ENCODE assay signal across 1 cellular context in the genomic region with DNA sequence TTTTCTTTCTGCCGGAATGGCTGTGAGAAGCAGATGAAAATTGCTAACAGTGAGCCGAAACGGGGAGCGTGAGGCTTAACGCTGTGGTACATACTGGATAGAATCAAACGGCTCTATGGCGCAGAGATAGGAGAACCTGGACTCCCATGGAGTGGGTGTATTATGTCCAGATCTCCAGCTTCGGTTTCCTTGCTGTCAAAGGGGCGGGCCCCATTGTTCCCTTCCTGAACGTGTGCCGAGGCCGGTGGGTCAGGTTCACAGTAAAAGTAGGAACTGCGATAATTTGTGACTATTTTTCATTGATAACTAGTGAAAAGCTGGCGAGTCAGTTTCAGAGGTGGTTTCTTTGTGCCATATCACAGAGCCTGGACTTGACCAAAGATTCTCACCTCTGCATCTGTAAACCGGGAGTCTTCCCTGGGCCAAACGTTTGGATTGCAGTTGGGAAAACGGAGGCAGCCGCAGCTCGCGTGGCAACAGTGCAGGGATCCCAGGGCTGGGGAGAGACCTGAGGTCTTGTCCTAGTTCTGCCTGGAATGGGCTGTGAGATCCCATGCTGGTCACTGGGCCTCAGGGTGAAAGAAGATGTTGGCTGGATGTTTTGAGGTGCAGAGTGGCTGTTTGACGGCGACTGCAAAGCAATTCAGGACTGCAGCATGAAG.
TF ChIP-seq lines count a peak whose summit lies in the region.

No MANE protein-coding gene starts in this region.

TF ChIP-seq in WTC11, 78 proteins besides CTCF, POLR2A, EP300 and RAD21 (continued from another document):
- TF ChIP-seq, protein P1, sequence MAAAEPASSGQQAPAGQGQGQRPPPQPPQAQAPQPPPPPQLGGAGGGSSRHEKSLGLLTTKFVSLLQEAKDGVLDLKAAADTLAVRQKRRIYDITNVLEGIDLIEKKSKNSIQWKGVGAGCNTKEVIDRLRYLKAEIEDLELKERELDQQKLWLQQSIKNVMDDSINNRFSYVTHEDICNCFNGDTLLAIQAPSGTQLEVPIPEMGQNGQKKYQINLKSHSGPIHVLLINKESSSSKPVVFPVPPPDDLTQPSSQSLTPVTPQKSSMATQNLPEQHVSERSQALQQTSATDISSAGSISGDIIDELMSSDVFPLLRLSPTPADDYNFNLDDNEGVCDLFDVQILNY (CRISPR knock-in tag; IDR thresholded peaks at IDR 0.05), result no peak
- TF ChIP-seq, protein P2, sequence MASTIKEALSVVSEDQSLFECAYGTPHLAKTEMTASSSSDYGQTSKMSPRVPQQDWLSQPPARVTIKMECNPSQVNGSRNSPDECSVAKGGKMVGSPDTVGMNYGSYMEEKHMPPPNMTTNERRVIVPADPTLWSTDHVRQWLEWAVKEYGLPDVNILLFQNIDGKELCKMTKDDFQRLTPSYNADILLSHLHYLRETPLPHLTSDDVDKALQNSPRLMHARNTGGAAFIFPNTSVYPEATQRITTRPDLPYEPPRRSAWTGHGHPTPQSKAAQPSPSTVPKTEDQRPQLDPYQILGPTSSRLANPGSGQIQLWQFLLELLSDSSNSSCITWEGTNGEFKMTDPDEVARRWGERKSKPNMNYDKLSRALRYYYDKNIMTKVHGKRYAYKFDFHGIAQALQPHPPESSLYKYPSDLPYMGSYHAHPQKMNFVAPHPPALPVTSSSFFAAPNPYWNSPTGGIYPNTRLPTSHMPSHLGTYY (CRISPR knock-in tag; IDR thresholded peaks at IDR 0.05), result peak; percentile 33; the same call in 1 of the 2 replicates
- TF ChIP-seq TP53 (CRISPR knock-in tag; IDR thresholded peaks at IDR 0.05), result no peak
- TF ChIP-seq, protein P3, sequence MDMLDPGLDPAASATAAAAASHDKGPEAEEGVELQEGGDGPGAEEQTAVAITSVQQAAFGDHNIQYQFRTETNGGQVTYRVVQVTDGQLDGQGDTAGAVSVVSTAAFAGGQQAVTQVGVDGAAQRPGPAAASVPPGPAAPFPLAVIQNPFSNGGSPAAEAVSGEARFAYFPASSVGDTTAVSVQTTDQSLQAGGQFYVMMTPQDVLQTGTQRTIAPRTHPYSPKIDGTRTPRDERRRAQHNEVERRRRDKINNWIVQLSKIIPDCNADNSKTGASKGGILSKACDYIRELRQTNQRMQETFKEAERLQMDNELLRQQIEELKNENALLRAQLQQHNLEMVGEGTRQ (CRISPR knock-in tag; IDR thresholded peaks at IDR 0.05), result no peak
- no peak for TF ChIP-seq ZNF138 (CRISPR knock-in tag; conservative IDR thresholded peaks at IDR 0.05)
- no peak for TF ChIP-seq GRHL2 (CRISPR knock-in tag; IDR thresholded peaks at IDR 0.05; ENCODE audit: insufficient replicate concordance, severe bottlenecking)
- TF ChIP-seq CREM (CRISPR knock-in tag; IDR thresholded peaks at IDR 0.05), result no peak
- 0 out of 2 replicates have a peak, but pooled peaks have one; percentile 15 for TF ChIP-seq TEAD1 (CRISPR knock-in tag; IDR thresholded peaks at IDR 0.05)
- TF ChIP-seq, protein P4, sequence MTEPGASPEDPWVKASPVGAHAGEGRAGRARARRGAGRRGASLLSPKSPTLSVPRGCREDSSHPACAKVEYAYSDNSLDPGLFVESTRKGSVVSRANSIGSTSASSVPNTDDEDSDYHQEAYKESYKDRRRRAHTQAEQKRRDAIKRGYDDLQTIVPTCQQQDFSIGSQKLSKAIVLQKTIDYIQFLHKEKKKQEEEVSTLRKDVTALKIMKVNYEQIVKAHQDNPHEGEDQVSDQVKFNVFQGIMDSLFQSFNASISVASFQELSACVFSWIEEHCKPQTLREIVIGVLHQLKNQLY (CRISPR knock-in tag; IDR thresholded peaks at IDR 0.05), result no peak
- TF ChIP-seq, protein P5, sequence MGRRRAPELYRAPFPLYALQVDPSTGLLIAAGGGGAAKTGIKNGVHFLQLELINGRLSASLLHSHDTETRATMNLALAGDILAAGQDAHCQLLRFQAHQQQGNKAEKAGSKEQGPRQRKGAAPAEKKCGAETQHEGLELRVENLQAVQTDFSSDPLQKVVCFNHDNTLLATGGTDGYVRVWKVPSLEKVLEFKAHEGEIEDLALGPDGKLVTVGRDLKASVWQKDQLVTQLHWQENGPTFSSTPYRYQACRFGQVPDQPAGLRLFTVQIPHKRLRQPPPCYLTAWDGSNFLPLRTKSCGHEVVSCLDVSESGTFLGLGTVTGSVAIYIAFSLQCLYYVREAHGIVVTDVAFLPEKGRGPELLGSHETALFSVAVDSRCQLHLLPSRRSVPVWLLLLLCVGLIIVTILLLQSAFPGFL (CRISPR knock-in tag; IDR thresholded peaks at IDR 0.05; ENCODE audit: borderline replicate concordance), result no peak
- TF ChIP-seq, protein P6, sequence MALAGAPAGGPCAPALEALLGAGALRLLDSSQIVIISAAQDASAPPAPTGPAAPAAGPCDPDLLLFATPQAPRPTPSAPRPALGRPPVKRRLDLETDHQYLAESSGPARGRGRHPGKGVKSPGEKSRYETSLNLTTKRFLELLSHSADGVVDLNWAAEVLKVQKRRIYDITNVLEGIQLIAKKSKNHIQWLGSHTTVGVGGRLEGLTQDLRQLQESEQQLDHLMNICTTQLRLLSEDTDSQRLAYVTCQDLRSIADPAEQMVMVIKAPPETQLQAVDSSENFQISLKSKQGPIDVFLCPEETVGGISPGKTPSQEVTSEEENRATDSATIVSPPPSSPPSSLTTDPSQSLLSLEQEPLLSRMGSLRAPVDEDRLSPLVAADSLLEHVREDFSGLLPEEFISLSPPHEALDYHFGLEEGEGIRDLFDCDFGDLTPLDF (CRISPR knock-in tag; IDR thresholded peaks at IDR 0.05), result no peak
- TF ChIP-seq, protein P7, sequence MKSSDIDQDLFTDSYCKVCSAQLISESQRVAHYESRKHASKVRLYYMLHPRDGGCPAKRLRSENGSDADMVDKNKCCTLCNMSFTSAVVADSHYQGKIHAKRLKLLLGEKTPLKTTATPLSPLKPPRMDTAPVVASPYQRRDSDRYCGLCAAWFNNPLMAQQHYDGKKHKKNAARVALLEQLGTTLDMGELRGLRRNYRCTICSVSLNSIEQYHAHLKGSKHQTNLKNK (CRISPR knock-in tag; IDR thresholded peaks at IDR 0.05), result no peak
- no peak for TF ChIP-seq SMAD4 (CRISPR knock-in tag; IDR thresholded peaks at IDR 0.05)
- TF ChIP-seq, protein P8, sequence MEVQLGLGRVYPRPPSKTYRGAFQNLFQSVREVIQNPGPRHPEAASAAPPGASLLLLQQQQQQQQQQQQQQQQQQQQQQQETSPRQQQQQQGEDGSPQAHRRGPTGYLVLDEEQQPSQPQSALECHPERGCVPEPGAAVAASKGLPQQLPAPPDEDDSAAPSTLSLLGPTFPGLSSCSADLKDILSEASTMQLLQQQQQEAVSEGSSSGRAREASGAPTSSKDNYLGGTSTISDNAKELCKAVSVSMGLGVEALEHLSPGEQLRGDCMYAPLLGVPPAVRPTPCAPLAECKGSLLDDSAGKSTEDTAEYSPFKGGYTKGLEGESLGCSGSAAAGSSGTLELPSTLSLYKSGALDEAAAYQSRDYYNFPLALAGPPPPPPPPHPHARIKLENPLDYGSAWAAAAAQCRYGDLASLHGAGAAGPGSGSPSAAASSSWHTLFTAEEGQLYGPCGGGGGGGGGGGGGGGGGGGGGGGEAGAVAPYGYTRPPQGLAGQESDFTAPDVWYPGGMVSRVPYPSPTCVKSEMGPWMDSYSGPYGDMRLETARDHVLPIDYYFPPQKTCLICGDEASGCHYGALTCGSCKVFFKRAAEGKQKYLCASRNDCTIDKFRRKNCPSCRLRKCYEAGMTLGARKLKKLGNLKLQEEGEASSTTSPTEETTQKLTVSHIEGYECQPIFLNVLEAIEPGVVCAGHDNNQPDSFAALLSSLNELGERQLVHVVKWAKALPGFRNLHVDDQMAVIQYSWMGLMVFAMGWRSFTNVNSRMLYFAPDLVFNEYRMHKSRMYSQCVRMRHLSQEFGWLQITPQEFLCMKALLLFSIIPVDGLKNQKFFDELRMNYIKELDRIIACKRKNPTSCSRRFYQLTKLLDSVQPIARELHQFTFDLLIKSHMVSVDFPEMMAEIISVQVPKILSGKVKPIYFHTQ (CRISPR knock-in tag; IDR thresholded peaks at IDR 0.05), result 0 out of 2 replicates have a peak, but pooled peaks have one; percentile 64
- no peak for TF ChIP-seq GABPB1 (CRISPR knock-in tag; IDR thresholded peaks at IDR 0.05)
- TF ChIP-seq FOXK1 (CRISPR knock-in tag; IDR thresholded peaks at IDR 0.05), result no peak
- no peak for TF ChIP-seq RORB (CRISPR knock-in tag; IDR thresholded peaks at IDR 0.05)
- TF ChIP-seq, protein P9, sequence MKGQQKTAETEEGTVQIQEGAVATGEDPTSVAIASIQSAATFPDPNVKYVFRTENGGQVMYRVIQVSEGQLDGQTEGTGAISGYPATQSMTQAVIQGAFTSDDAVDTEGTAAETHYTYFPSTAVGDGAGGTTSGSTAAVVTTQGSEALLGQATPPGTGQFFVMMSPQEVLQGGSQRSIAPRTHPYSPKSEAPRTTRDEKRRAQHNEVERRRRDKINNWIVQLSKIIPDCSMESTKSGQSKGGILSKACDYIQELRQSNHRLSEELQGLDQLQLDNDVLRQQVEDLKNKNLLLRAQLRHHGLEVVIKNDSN (CRISPR knock-in tag; IDR thresholded peaks at IDR 0.05), result no peak
- TF ChIP-seq, protein P10, sequence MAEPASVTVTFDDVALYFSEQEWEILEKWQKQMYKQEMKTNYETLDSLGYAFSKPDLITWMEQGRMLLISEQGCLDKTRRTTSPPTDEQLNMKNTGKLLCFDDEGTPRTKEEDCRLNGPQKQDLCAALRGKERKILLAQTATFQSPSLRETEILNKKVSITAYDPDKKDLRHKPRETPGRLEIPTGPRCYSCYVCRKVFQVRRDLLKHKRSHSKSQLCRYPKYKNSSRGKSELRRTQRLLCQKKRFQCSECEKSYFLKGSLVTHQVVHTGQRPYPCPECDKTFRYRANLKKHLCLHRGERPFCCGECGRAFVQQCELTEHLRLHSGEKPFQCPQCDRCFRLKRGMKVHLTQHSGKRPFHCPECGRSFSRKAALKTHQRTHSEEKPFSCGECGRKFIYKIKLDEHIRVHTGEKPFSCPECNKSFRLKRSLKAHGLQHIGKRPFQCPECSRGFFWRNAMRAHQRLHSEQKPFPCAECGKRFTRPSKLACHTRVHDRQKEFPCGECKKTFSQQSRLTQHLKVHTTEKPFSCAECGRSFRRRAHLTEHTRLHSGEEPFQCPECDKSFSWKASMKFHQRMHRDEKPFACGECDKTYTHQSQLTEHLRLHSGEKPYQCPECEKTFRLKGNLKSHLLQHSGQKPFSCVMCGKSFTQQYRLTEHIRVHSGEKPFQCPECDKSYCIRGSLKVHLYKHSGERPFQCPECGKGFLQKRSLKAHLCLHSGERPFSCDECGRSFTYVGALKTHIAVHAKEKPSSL (CRISPR knock-in tag; conservative IDR thresholded peaks at IDR 0.05), result no peak
